Comparison of ENCODE assay signal across 8 cellular contexts in the genomic region with DNA sequence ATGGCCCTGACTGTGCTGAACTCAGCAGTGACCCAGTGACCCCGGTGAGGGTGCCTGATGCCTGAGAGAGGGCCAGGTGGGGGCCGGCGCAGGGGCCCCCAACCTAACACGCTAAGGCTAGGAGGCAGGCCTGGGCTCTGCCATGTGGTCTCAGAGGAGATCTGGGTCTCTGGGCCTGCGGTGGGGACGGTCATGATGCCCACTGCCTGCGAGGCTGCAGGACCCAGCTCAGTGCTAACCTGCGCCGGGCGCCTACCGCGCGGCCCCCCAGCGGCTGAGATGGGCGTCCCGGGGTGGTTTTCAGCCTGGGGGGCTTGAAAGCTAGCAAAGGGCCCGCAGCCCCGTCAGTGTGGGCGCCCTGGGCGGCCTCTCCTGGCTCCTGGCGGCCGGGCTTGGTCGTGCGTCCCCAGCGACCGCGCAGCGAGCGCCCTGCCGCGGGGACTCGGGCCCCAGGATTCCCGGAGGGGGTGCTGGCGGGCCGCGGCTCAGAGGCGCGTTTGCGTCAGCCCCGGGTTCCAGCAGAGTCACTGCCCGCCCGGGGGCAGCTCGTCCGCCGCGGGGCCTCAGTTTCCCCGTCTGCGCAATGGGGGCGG. TPM values are rescaled to one million over a fixed set of nuclear protein-coding genes. Genes with fewer than 3 reads are reported as not detected.
A peak's percentile ranks its signal among the peaks of the same experiment; 100 is the strongest.
DNase-seq lines count a peak whose midpoint lies in the region; ATAC-seq and TF ChIP-seq lines count a peak whose summit lies in the region.

No MANE protein-coding gene starts in this region.

- peaks cover 3% of the 10 kb centered on the region; the same call in 1 of the 2 replicates for H3K4me1 Mint-ChIP-seq in WTC11

- POLR2A ChIA-PET in WTC11 (lab: Charles Lee): no interaction called here

- no peaks in the 10 kb centered on the region; the same call in 1 of the 2 replicates for H3K27me3 Mint-ChIP-seq in WTC11 (ENCODE audit: low read depth)

- H3K4me1 ChIP-seq in heart left ventricle: peaks cover 0 to 44% (median 6%) of the 10 kb centered on the region in 12 donors

- H3K4me3 ChIP-seq in heart left ventricle (peak overlapping the region; percentile 59 to 89 (median 79)), fibroblast of villous mesenchyme (ENCODE audit: low read depth, low read length) (peak overlapping the region; percentile 46), retinal pigment epithelial cell (ENCODE audit: low read length) (peak overlapping the region; percentile 25)

- CTCF ChIA-PET in WTC11 (lab: Charles Lee): interaction anchor here (0.6 to 2.7 kb wide), 8 partner anchors 8 to 443 kb away, joined by 3 to 11 read pairs (median 4); a partner anchor contains a TSS

- peaks cover 0 to 53% (median 0%) of the 10 kb centered on the region in 9 donors for H3K27me3 ChIP-seq in heart left ventricle

- peak in 6 of 12 donors; percentile 12 to 44 (median 24) for TF ChIP-seq CTCF in heart left ventricle (IDR thresholded peaks at IDR 0.05)
- no peak for TF ChIP-seq CTCF in WTC11 (IDR thresholded peaks at IDR 0.05)
- TF ChIP-seq CTCF in fibroblast of villous mesenchyme (IDR thresholded peaks at IDR 0.05; ENCODE audit: insufficient read depth, low read depth, low read length): peak; percentile 43
- no peak for TF ChIP-seq CTCF in retinal pigment epithelial cell (conservative IDR thresholded peaks at IDR 0.05; ENCODE audit: low read depth, low read length)

- H3K36me3 ChIP-seq in heart left ventricle: peaks cover 0 to 56% (median 43%) of the 10 kb centered on the region in 9 donors

- H3K36me3 Mint-ChIP-seq in WTC11: no peaks in the 10 kb centered on the region

- intact Hi-C loops in heart left ventricle (cut with DNase I): no loop called here
- intact Hi-C loops in cardiac septum (cut with DNase I): loop anchor here (2.0 kb wide), 1 partner anchor 20 kb away; no protein-coding TSS in a partner anchor

- H3K27ac Mint-ChIP-seq in WTC11: no peak overlapping the region

- 7 to 29% (median 16%) methylated on average over 8 to 49 of the region's 49 CpGs for WGBS in heart left ventricle, 4 donors

- ATAC-seq in heart left ventricle (no peak), WTC11 (peak; percentile 38), HG03439 (IDR thresholded peaks at IDR 0.05; ENCODE audit: unreplicated experiment) (no peak), GM21381 (IDR thresholded peaks at IDR 0.05; ENCODE audit: unreplicated experiment) (no peak)

- peak overlapping the region; percentile 75 to 99 (median 96) for H3K27ac ChIP-seq in heart left ventricle

- no peaks in the 10 kb centered on the region for H3K9me3 Mint-ChIP-seq in WTC11

- peak overlapping the region; percentile 74 for H3K4me3 Mint-ChIP-seq in WTC11

- no peak for TF ChIP-seq POLR2A in heart left ventricle (IDR thresholded peaks at IDR 0.05)

- DNase-seq in heart left ventricle (peak in 1 of 5 donors; percentile 74), cardiac septum (ENCODE audit: low spot score) (no peak), WTC11 (ENCODE audit: low spot score) (peak; percentile 43), fibroblast of villous mesenchyme (ENCODE audit: low read depth) (peak; percentile 19), retinal pigment epithelial cell (ENCODE audit: low read depth) (no peak), NCI-H1092 treated with DMSO at 0.1 percent for 48 hours (lab: John Stamatoyannopoulos, UW) (no peak)

- H3K9me3 ChIP-seq in heart left ventricle: no peaks in the 10 kb centered on the region

TF ChIP-seq in WTC11, 78 proteins besides CTCF, POLR2A, EP300 and RAD21:
- no peak for TF ChIP-seq PRRX2 (CRISPR knock-in tag; IDR thresholded peaks at IDR 0.05)
- TF ChIP-seq, protein P1, sequence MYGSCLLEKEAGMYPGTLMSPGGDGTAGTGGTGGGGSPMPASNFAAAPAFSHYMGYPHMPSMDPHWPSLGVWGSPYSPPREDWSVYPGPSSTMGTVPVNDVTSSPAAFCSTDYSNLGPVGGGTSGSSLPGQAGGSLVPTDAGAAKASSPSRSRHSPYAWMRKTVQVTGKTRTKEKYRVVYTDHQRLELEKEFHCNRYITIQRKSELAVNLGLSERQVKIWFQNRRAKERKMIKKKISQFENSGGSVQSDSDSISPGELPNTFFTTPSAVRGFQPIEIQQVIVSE (CRISPR knock-in tag; IDR thresholded peaks at IDR 0.05; ENCODE audit: borderline replicate concordance): peak; percentile 77
- no peak for TF ChIP-seq CREM (CRISPR knock-in tag; IDR thresholded peaks at IDR 0.05)
- TF ChIP-seq ZNF423 (CRISPR knock-in tag; IDR thresholded peaks at IDR 0.05): peak; percentile 63

RNA-seq across cellular contexts. Expression of a gene that starts 2.5 kb away (rescaled TPM):
- 100 to 1,000 TPM in 2 of 9 donors, 10 to 100 TPM in 7; 56.4 to 142 (median 94.0) TPM for total RNA-seq in heart left ventricle
- 100 to 1,000 TPM; 103 to 137 TPM for polyA plus RNA-seq in heart left ventricle
- total RNA-seq in cardiac septum: 85.3 TPM
- 54.6 to 64.9 TPM (median 62.8 TPM) in 3 replicates for total RNA-seq in WTC11 (2021)
- total RNA-seq in fibroblast of villous mesenchyme: 7.7 and 9.9 TPM in 2 replicates

RNA-seq across cellular contexts. Expression of a gene that starts 22.1 kb away (rescaled TPM):
- total RNA-seq in heart left ventricle (10 to 100 TPM; 52.4 to 90.7 (median 62.5) TPM), cardiac septum (48.4 TPM), WTC11 (2021) (40.2 to 42.2 TPM (median 41.2 TPM) in 3 replicates), fibroblast of villous mesenchyme (31.5 and 34.5 TPM in 2 replicates)
- 100 to 1,000 TPM in 1 of 2 donors, 10 to 100 TPM in 1; 88.8 to 122 TPM for polyA plus RNA-seq in heart left ventricle

RNA-seq across cellular contexts. Expression of a gene that starts 47.2 kb away (rescaled TPM):
- total RNA-seq in heart left ventricle: 10 to 100 TPM; 14.4 to 46.3 (median 19.8) TPM
- polyA plus RNA-seq in heart left ventricle: 10 to 100 TPM; 18.1 to 24.4 TPM
- total RNA-seq in cardiac septum: 28.3 TPM
- total RNA-seq in WTC11 (2021): 45.4 to 49.8 TPM (median 48.9 TPM) in 3 replicates
- under 0.01 and 0.43 TPM in 2 replicates for total RNA-seq in fibroblast of villous mesenchyme

Comparison
In these comparisons a context has a peak if more than half of its experiments do, and no peak if none do; other contexts are left out.
1. DNase-seq: peak in WTC11 (single experiment) and fibroblast of villous mesenchyme (single experiment); none in cardiac septum (single experiment), retinal pigment epithelial cell (single experiment) and NCI-H1092 treated with DMSO at 0.1 percent for 48 hours (single experiment).
2. H3K4me3 ChIP-seq: peak in every context shown above with its lines; median percentile 79 in heart left ventricle; 46 in fibroblast of villous mesenchyme; 25 in retinal pigment epithelial cell.
3. RNA of a gene that starts 47.2 kb away (total RNA-seq): 45.4 to 49.8 TPM in WTC11, 28.3 TPM in cardiac septum (single experiment) and 14.4 to 46.3 TPM in heart left ventricle; under 0.01 to 0.43 TPM in fibroblast of villous mesenchyme; every median in the first group is over 10 times any median in the second.